Comparison of ENCODE assay signal across 9 cellular contexts in the genomic region with DNA sequence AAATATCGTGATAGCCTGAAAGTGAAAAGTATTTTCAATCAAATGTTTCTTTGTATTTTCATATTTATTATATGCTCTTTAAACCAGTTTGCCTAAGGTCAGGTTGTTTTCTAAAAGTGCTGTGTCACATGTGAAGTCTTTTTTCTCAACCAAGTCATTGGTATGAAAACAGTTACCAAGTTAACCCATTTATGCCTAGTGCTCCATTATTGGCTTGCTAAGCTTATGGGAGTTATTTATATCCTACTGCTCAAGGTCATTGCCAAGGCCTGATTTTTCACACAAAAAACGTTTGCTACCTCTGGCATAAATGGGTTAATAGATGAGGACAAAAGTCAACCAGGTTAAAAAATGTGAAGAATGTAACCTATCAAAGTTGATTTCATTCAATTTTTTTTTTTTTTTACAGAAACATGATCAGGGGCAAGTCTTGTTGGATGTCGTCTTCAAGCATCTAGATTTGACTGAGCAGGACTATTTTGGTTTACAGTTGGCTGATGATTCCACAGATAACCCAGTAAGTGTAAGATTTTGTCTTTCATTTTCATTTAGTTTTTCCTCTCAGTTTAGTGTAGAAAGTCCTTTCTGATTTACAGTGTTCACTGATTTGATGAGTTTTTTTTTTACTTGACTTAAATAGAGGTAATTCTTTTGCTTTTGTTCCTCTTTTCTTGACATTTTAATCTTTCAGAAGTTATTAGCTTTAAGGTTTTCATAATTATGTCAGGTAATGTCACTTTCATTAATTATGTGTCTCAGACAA.
A peak's percentile ranks its signal among the peaks of the same experiment; 100 is the strongest.
DNase-seq lines count a peak whose midpoint lies in the region; ATAC-seq and TF ChIP-seq lines count a peak whose summit lies in the region.
"Had no signal": no experiment of that assay in that cellular context is flagged by ENCODE, and none has a peak within 500 bp of the region (broad histone marks: within the 10 kb centered on the region; RNA-seq: fewer than 3 reads in every experiment).

No MANE protein-coding gene starts in this region.

- no peak overlapping the region for H3K4me3 Mint-ChIP-seq in CD8-positive, alpha-beta T cell
- H3K4me3 Mint-ChIP-seq in progenitor cell of endocrine pancreas (ENCODE audit: low read depth), result no peak overlapping the region

- intact Hi-C loops in CD8-positive, alpha-beta T cell (cut with DNase I, micrococcal nuclease), result no loop called here

- H3K36me3 Mint-ChIP-seq in CD8-positive, alpha-beta T cell, result peaks cover 32% of the 10 kb centered on the region
- peaks cover 9% of the 10 kb centered on the region for H3K36me3 Mint-ChIP-seq in progenitor cell of endocrine pancreas (ENCODE audit: insufficient read depth)

- no peaks in the 10 kb centered on the region for H3K36me3 ChIP-seq in CD8-positive, alpha-beta T cell (ENCODE audit: insufficient read depth, low read length)
- no peaks in the 10 kb centered on the region; the same call in 1 of the 2 replicates for H3K36me3 ChIP-seq in MG63
- H3K36me3 ChIP-seq: BE2C had no signal

- H3K4me1 ChIP-seq in CD8-positive, alpha-beta T cell (ENCODE audit: insufficient read depth, low read length), result peaks cover 16% of the 10 kb centered on the region
- H3K4me1 ChIP-seq: BE2C had no signal

- no peak for TF ChIP-seq CTCF in CD8-positive, alpha-beta T cell (IDR thresholded peaks at IDR 0.05)
- TF ChIP-seq CTCF in progenitor cell of endocrine pancreas (IDR thresholded peaks at IDR 0.05; ENCODE audit: unreplicated experiment), result no peak

- POLR2A ChIA-PET in CD8-positive, alpha-beta T cell (lab: Charles Lee), result no interaction called here

- peaks cover 80% of the 10 kb centered on the region for H3K4me1 Mint-ChIP-seq in CD8-positive, alpha-beta T cell (ENCODE audit: low read depth)
- H3K4me1 Mint-ChIP-seq in progenitor cell of endocrine pancreas (ENCODE audit: low read depth), result peaks cover 13% of the 10 kb centered on the region

- no peaks in the 10 kb centered on the region for H3K9me3 ChIP-seq in CD8-positive, alpha-beta T cell (ENCODE audit: low read length)
- no peaks in the 10 kb centered on the region; the same call in 1 of the 2 replicates for H3K9me3 ChIP-seq in MG63
- H3K9me3 ChIP-seq: BE2C had no signal

- H3K27me3 ChIP-seq in CD8-positive, alpha-beta T cell (ENCODE audit: insufficient read depth, low read length), result no peaks in the 10 kb centered on the region
- H3K27me3 ChIP-seq in MG63, result no peaks in the 10 kb centered on the region
- H3K27me3 ChIP-seq: BE2C had no signal

- no peak overlapping the region for H3K4me3 ChIP-seq in CD8-positive, alpha-beta T cell (ENCODE audit: low read depth, low read length)
- H3K4me3 ChIP-seq in MG63, result no peak overlapping the region

- H3K27me3 Mint-ChIP-seq in CD8-positive, alpha-beta T cell (ENCODE audit: low read depth), result no peaks in the 10 kb centered on the region
- H3K27me3 Mint-ChIP-seq in progenitor cell of endocrine pancreas, result no peaks in the 10 kb centered on the region

- no peak for DNase-seq in CD8-positive, alpha-beta T cell
- DNase-seq in OCI-M1 (lab: John Stamatoyannopoulos, UW) (peak; percentile 61), MG63 (no peak), inferior parietal cortex (ENCODE audit: extremely low spot score) (no peak), progenitor cell of endocrine pancreas (ENCODE audit: low spot score, unreplicated experiment) (no peak), NCI-H2227 treated with DMSO at 0.1 percent for 48 hours (lab: John Stamatoyannopoulos, UW) (no peak)
- DNase-seq: BE2C had no signal

- CTCF ChIA-PET in CD8-positive, alpha-beta T cell (lab: Charles Lee), result no interaction called here

- no peaks in the 10 kb centered on the region for H3K9me3 Mint-ChIP-seq in CD8-positive, alpha-beta T cell
- peaks cover 3% of the 10 kb centered on the region for H3K9me3 Mint-ChIP-seq in progenitor cell of endocrine pancreas (ENCODE audit: low read depth)

- peak overlapping the region; percentile 57 for H3K27ac Mint-ChIP-seq in CD8-positive, alpha-beta T cell
- no peak overlapping the region for H3K27ac Mint-ChIP-seq in progenitor cell of endocrine pancreas

- H3K27ac ChIP-seq in CD8-positive, alpha-beta T cell (ENCODE audit: low read depth, low read length), result no peak overlapping the region

- ATAC-seq in CD8-positive, alpha-beta T cell, result no peak
- ATAC-seq in GM19025 (IDR thresholded peaks at IDR 0.05; ENCODE audit: low read depth, unreplicated experiment) (peak; percentile 57), HG02852 (IDR thresholded peaks at IDR 0.05; ENCODE audit: unreplicated experiment) (peak; percentile 91)
